ENCODE assay signal across 17 cellular contexts in genomic region chr3:113828605-113829004, GRCh38. TPM values are rescaled to one million over a fixed set of nuclear protein-coding genes. Genes with fewer than 3 reads are reported as not detected.
DNase-seq lines count a peak whose midpoint lies in the region; ATAC-seq and TF ChIP-seq lines count a peak whose summit lies in the region.
"Had no signal": no experiment of that assay in that cellular context is flagged by ENCODE, and none has a peak within 500 bp of the region (broad histone marks: within the 10 kb centered on the region; RNA-seq: fewer than 3 reads in every experiment).

No MANE protein-coding gene starts in this region.

- ATAC-seq in GM18502 (IDR thresholded peaks at IDR 0.05; ENCODE audit: poor library complexity, unreplicated experiment) (peak; percentile 36), GM21423 (IDR thresholded peaks at IDR 0.05; ENCODE audit: unreplicated experiment) (peak; percentile 35), HG03025 (IDR thresholded peaks at IDR 0.05; ENCODE audit: low FRiP score, unreplicated experiment) (peak; percentile 44), GM21737 (IDR thresholded peaks at IDR 0.05; ENCODE audit: unreplicated experiment) (no peak), lower lobe of right lung (no peak)
- peak; percentile 36 for ATAC-seq in activated T-helper 17 cell treated with anti-CD3 and anti-CD28 coated beads, Interleukin-2, amount 50 U/mL, for 72 hours (replicated peaks)

- intact Hi-C loops in lower lobe of right lung (cut with DNase I): no loop called here

- peaks cover 8% of the 10 kb centered on the region for H3K4me1 ChIP-seq in lower lobe of right lung

- no peaks in the 10 kb centered on the region for H3K36me3 Mint-ChIP-seq in activated T-helper 17 cell treated with anti-CD3 and anti-CD28 coated beads, Interleukin-2, amount 50 U/mL, for 72 hours (ENCODE audit: low read depth)

- H3K27me3 ChIP-seq in lower lobe of right lung (ENCODE audit: low read depth): no peaks in the 10 kb centered on the region
- H3K27me3 ChIP-seq: esophagus squamous epithelium, Peyer's patch had no signal

- H3K36me3 ChIP-seq in lower lobe of right lung: no peaks in the 10 kb centered on the region
- H3K36me3 ChIP-seq: esophagus squamous epithelium, Peyer's patch had no signal

- no peak overlapping the region for H3K4me3 ChIP-seq in lower lobe of right lung
- H3K4me3 ChIP-seq: esophagus squamous epithelium, Peyer's patch had no signal

- H3K9me3 Mint-ChIP-seq in activated T-helper 17 cell treated with anti-CD3 and anti-CD28 coated beads, Interleukin-2, amount 50 U/mL, for 72 hours: peaks cover 4% of the 10 kb centered on the region

- no peaks in the 10 kb centered on the region for H3K9me3 ChIP-seq in lower lobe of right lung
- H3K9me3 ChIP-seq: esophagus squamous epithelium, Peyer's patch had no signal

- no peaks in the 10 kb centered on the region for H3K4me1 Mint-ChIP-seq in activated T-helper 17 cell treated with anti-CD3 and anti-CD28 coated beads, Interleukin-2, amount 50 U/mL, for 72 hours

- no peaks in the 10 kb centered on the region for H3K27me3 Mint-ChIP-seq in activated T-helper 17 cell treated with anti-CD3 and anti-CD28 coated beads, Interleukin-2, amount 50 U/mL, for 72 hours

- H3K27ac Mint-ChIP-seq in activated T-helper 17 cell treated with anti-CD3 and anti-CD28 coated beads, Interleukin-2, amount 50 U/mL, for 72 hours: no peak overlapping the region

- no peak overlapping the region for H3K4me3 Mint-ChIP-seq in activated T-helper 17 cell treated with anti-CD3 and anti-CD28 coated beads, Interleukin-2, amount 50 U/mL, for 72 hours

- no peak for DNase-seq in pons (ENCODE audit: low spot score)
- DNase-seq in lower lobe of right lung: no peak
- no peak for DNase-seq in NCI-H2107 (lab: John Stamatoyannopoulos, UW)
- DNase-seq: activated CD4-positive, CD25-positive, alpha-beta regulatory T cell treated with anti-CD3 and anti-CD28 coated beads, Interleukin-2, amount 50 U/mL, for 72 hours; activated CD8-positive, alpha-beta memory T cell treated with anti-CD3 and anti-CD28 coated beads, Interleukin-2, amount 50 U/mL, for 4 hours; activated naive CD4-positive, alpha-beta T cell treated with Interleukin-2 at 50 U/mL for 16 hours; esophagus squamous epithelium; hypothalamus; NCI-H510A; Peyer's patch; SW 1271 had no signal

- H3K27ac ChIP-seq in lower lobe of right lung: no peak overlapping the region
- H3K27ac ChIP-seq: esophagus squamous epithelium, HL-60, Peyer's patch had no signal

- no peak for TF ChIP-seq CTCF in lower lobe of right lung (IDR thresholded peaks at IDR 0.05)

RNA-seq across cellular contexts. Expression of gene GRAMD1C, which starts 10.0 kb away (rescaled TPM):
- total RNA-seq in activated T-helper 17 cell treated with anti-CD3 and anti-CD28 coated beads, Interleukin-2, amount 50 U/mL, for 72 hours: under 1 TPM; 0.32 to 0.56 TPM
- 9.2 TPM for total RNA-seq in lower lobe of right lung

Comparison
In these comparisons a context has a peak if more than half of its experiments do, and no peak if none do; other contexts are left out.
1. ATAC-seq: peak in GM18502 (single experiment), GM21423 (single experiment), HG03025 (single experiment) and activated T-helper 17 cell treated with anti-CD3 and anti-CD28 coated beads, Interleukin-2, amount 50 U/mL, for 72 hours (single experiment); none in GM21737 (single experiment) and lower lobe of right lung (0 of 2).